ENCODE assay signal across 10 cellular contexts in genomic region chr7:74082770-74083116, GRCh38. TPM values are rescaled to one million over a fixed set of nuclear protein-coding genes. Genes with fewer than 3 reads are reported as not detected.
DNase-seq lines count a peak whose midpoint lies in the region; ATAC-seq and TF ChIP-seq lines count a peak whose summit lies in the region.
"Had no signal": no experiment of that assay in that cellular context is flagged by ENCODE, and none has a peak within 500 bp of the region (broad histone marks: within the 10 kb centered on the region; RNA-seq: fewer than 3 reads in every experiment).

No MANE protein-coding gene starts in this region.

- H3K36me3 ChIP-seq in left ventricle myocardium inferior (no peaks in the 10 kb centered on the region), testis (ENCODE audit: low read depth, missing control alignments) (no peaks in the 10 kb centered on the region), uterus (no peaks in the 10 kb centered on the region)

- H3K27ac ChIP-seq in left ventricle myocardium inferior (replicated peaks) (no peak overlapping the region), VCaP (peak overlapping the region; percentile 78; the same call in 1 of the 2 replicates), testis (no peak overlapping the region), uterus (no peak overlapping the region)

- DNase-seq in left ventricle myocardium inferior (no peak), cardiac septum (ENCODE audit: low spot score) (no peak), testis (no peak), uterus (no peak)
- no peak for DNase-seq in stimulated activated CD4-positive, alpha-beta T cell treated with anti-CD3 and anti-CD28 coated beads, Interleukin-2, amount 100 ng/mL, for 24 hours

- H3K27me3 ChIP-seq in left ventricle myocardium inferior (ENCODE audit: low read depth), result no peaks in the 10 kb centered on the region
- no peaks in the 10 kb centered on the region for H3K27me3 ChIP-seq in testis
- H3K27me3 ChIP-seq in uterus, result no peaks in the 10 kb centered on the region
- H3K27me3 ChIP-seq: stomach had no signal

- no peak for TF ChIP-seq CTCF in left ventricle myocardium inferior (IDR thresholded peaks at IDR 0.05; ENCODE audit: borderline replicate concordance)
- TF ChIP-seq CTCF in VCaP (conservative IDR thresholded peaks at IDR 0.05), result no peak
- no peak for TF ChIP-seq CTCF in testis (IDR thresholded peaks at IDR 0.05)
- TF ChIP-seq CTCF in uterus (IDR thresholded peaks at IDR 0.05), result no peak

- H3K4me3 ChIP-seq in left ventricle myocardium inferior (peak overlapping the region; percentile 87), iPS-18c (ENCODE audit: insufficient read depth, low read depth, low read length) (peak overlapping the region; percentile 57; the same call in 1 of the 2 replicates), testis (peak overlapping the region; percentile 49 to 61), uterus (no peak overlapping the region)

- 57 to 69% methylated on average over 9 of the region's 9 CpGs for WGBS in testis, 2 donors

- H3K4me1 ChIP-seq in left ventricle myocardium inferior (peaks cover 22% of the 10 kb centered on the region), testis (peaks cover 13% of the 10 kb centered on the region), uterus (peaks cover 0 to 8% of the 10 kb centered on the region in 2 donors)

- TF ChIP-seq POLR2A in testis (IDR thresholded peaks at IDR 0.05), result no peak
- TF ChIP-seq POLR2A in uterus (IDR thresholded peaks at IDR 0.05), result no peak

- ATAC-seq in GM19035 (IDR thresholded peaks at IDR 0.05; ENCODE audit: unreplicated experiment), result no peak

- intact Hi-C loops in left ventricle myocardium inferior (cut with micrococcal nuclease) (no loop called here), cardiac septum (cut with DNase I) (loop anchor here (5.0 kb wide), 1 partner anchor 90 kb away; the partner anchor contains the start of gene EIF4H), testis (cut with DNase I; ENCODE audit: low total_unique reads) (no loop called here), uterus (cut with DNase I; ENCODE audit: low total_unique reads) (no loop called here)

- H3K9me3 ChIP-seq in left ventricle myocardium inferior (replicated peaks), result no peaks in the 10 kb centered on the region
- H3K9me3 ChIP-seq in iPS-18c (ENCODE audit: control insufficient read depth, insufficient read depth, low read length), result peaks cover 2% of the 10 kb centered on the region
- H3K9me3 ChIP-seq in testis, result no peaks in the 10 kb centered on the region
- H3K9me3 ChIP-seq in uterus, result no peaks in the 10 kb centered on the region
- H3K9me3 ChIP-seq: stomach had no signal

RNA-seq across cellular contexts. Expression of gene LIMK1, which starts 0.9 kb away (rescaled TPM):
- 10.1 TPM for total RNA-seq in left ventricle myocardium inferior
- 13.6 TPM for total RNA-seq in cardiac septum
- 10 to 100 TPM; 42.4 to 54.8 TPM for total RNA-seq in testis
- polyA plus RNA-seq in testis (ENCODE audit: insufficient read depth, low read depth, low replicate concordance), result 38.6 TPM
- total RNA-seq in uterus, result 10 to 100 TPM in 2 of 4 donors, 1 to 10 TPM in 2; 1.8 to 22.4 (median 11.4) TPM

RNA-seq across cellular contexts. Expression of gene ELN, which starts 54.8 kb away (rescaled TPM):
- total RNA-seq in left ventricle myocardium inferior (51.6 TPM), cardiac septum (41.2 TPM), testis (10 to 100 TPM; 24.6 to 35.2 TPM), uterus (100 to 1,000 TPM in 2 of 4 donors, 10 to 100 TPM in 1, 1 to 10 TPM in 1; 4.1 to 427 (median 92.4) TPM)
- polyA plus RNA-seq in testis (ENCODE audit: insufficient read depth, low read depth, low replicate concordance), result 55.9 TPM
- total RNA-seq: MCF 10A had no signal

Comparison
In these comparisons a context has a peak if more than half of its experiments do, and no peak if none do; other contexts are left out.
1. H3K4me3 ChIP-seq: peak in left ventricle myocardium inferior (single experiment), iPS-18c (single experiment) and testis (2 of 2); none in uterus (0 of 2).